In genomic region chr18:24118750-24119577, GRCh38 we compare ENCODE assay signal across 9 cellular contexts. TPM values are rescaled to one million over a fixed set of nuclear protein-coding genes. Genes with fewer than 3 reads are reported as not detected.
A peak's percentile ranks its signal among the peaks of the same experiment; 100 is the strongest.
DNase-seq lines count a peak whose midpoint lies in the region; ATAC-seq, FAIRE-seq and TF ChIP-seq lines count a peak whose summit lies in the region.
"Had no signal": no experiment of that assay in that cellular context is flagged by ENCODE, and none has a peak within 500 bp of the region (broad histone marks: within the 10 kb centered on the region; RNA-seq: fewer than 3 reads in every experiment).

No MANE protein-coding gene starts in this region.

- DNase-seq in Caco-2 = peak; percentile 48 to 52
- DNase-seq in LoVo (ENCODE audit: low spot score) = peak; percentile 76
- no peak for DNase-seq in RWPE2 (ENCODE audit: low spot score)
- DNase-seq in foreskin fibroblast = peak; percentile 45 to 84
- peak in 5 of 6 donors; percentile 47 to 85 (median 79) for DNase-seq in pancreas
- peak; percentile 80 for DNase-seq in transverse colon

- TF ChIP-seq CTCF in Caco-2 (IDR thresholded peaks at IDR 0.05; ENCODE audit: insufficient read depth in 1 of 2, low read depth in 1 of 2, low read length in 1 of 2, severe bottlenecking in 1 of 2, unreplicated experiment in 1 of 2) = peak; percentile 40 to 57
- TF ChIP-seq CTCF in RWPE2 (IDR thresholded peaks at IDR 0.05; ENCODE audit: poor library complexity, severe bottlenecking) = peak; percentile 94
- peak; percentile 73 for TF ChIP-seq CTCF in foreskin fibroblast (IDR thresholded peaks at IDR 0.05; ENCODE audit: low read depth, low read length)
- TF ChIP-seq CTCF in pancreas (IDR thresholded peaks at IDR 0.05) = peak; percentile 89 to 93 (median 92)
- peak; percentile 88 to 97 (median 93) for TF ChIP-seq CTCF in transverse colon (IDR thresholded peaks at IDR 0.05)

- no peaks in the 10 kb centered on the region for H3K4me1 Mint-ChIP-seq in Caco-2 (ENCODE audit: low read depth, unreplicated experiment)
- peaks cover 10% of the 10 kb centered on the region for H3K4me1 Mint-ChIP-seq in activated T-helper 17 cell treated with anti-CD3 and anti-CD28 coated beads, Interleukin-2, amount 50 U/mL, for 72 hours

- no TSS peak for BruUV-seq in Caco-2 (replicated peaks; lab: Mats Ljungman, UMichigan)

- intact Hi-C loops in Caco-2 (cut with micrococcal nuclease; ENCODE audit: unreplicated experiment) (loop anchor here (5.0 to 10.0 kb wide), 4 partner anchors 64 to 194 kb away; no protein-coding TSS in a partner anchor), pancreas (cut with DNase I) (loop anchor here in 1 of 3 donors (10.0 kb wide), 1 partner anchor 164 kb away; no protein-coding TSS in a partner anchor), transverse colon (cut with DNase I; ENCODE audit: low total_unique reads) (no loop called here)

- WGBS in pancreas, 2 donors = 50 to 55% methylated on average over 8 of the region's 8 CpGs
- 58 to 60% methylated on average over 6 to 8 of the region's 8 CpGs for WGBS in transverse colon (ENCODE audit: low coverage in 1 of 2), 2 donors

- H3K27me3 ChIP-seq in Caco-2 (replicated peaks; ENCODE audit: control insufficient read depth, insufficient read depth, low read length) (no peaks in the 10 kb centered on the region), RWPE2 (ENCODE audit: insufficient read depth, poor library complexity, severe bottlenecking) (no peaks in the 10 kb centered on the region), pancreas (no peaks in the 10 kb centered on the region), transverse colon (no peaks in the 10 kb centered on the region)

- H3K9me3 Mint-ChIP-seq in Caco-2 (ENCODE audit: unreplicated experiment) = no peaks in the 10 kb centered on the region
- H3K9me3 Mint-ChIP-seq in activated T-helper 17 cell treated with anti-CD3 and anti-CD28 coated beads, Interleukin-2, amount 50 U/mL, for 72 hours = no peaks in the 10 kb centered on the region

- H3K4me3 ChIP-seq in Caco-2 (ENCODE audit: low read depth, low read length) (no peak overlapping the region), RWPE2 (ENCODE audit: severe bottlenecking) (no peak overlapping the region), foreskin fibroblast (ENCODE audit: low read depth in 1 of 2, low read length in 2 of 2) (no peak overlapping the region), pancreas (no peak overlapping the region), transverse colon (no peak overlapping the region)

- peak; percentile 87 for FAIRE-seq in pancreas (lab: Jason Lieb, UNC)

- H3K27me3 Mint-ChIP-seq in Caco-2 (ENCODE audit: insufficient read depth, unreplicated experiment) = no peaks in the 10 kb centered on the region
- no peaks in the 10 kb centered on the region for H3K27me3 Mint-ChIP-seq in activated T-helper 17 cell treated with anti-CD3 and anti-CD28 coated beads, Interleukin-2, amount 50 U/mL, for 72 hours
- H3K27me3 Mint-ChIP-seq: activated naive CD8-positive, alpha-beta T cell had no signal

- H3K27ac Mint-ChIP-seq in Caco-2 (ENCODE audit: unreplicated experiment) = no peak overlapping the region
- peak overlapping the region; percentile 78 for H3K27ac Mint-ChIP-seq in activated T-helper 17 cell treated with anti-CD3 and anti-CD28 coated beads, Interleukin-2, amount 50 U/mL, for 72 hours
- H3K27ac Mint-ChIP-seq: activated naive CD8-positive, alpha-beta T cell had no signal

- H3K9me3 ChIP-seq in Caco-2 (no peaks in the 10 kb centered on the region), RWPE2 (ENCODE audit: severe bottlenecking) (no peaks in the 10 kb centered on the region), pancreas (no peaks in the 10 kb centered on the region), transverse colon (no peaks in the 10 kb centered on the region)

- H3K4me1 ChIP-seq in Caco-2 (no peaks in the 10 kb centered on the region), RWPE2 (ENCODE audit: insufficient read depth, poor library complexity, severe bottlenecking) (no peaks in the 10 kb centered on the region), pancreas (peaks cover 9 to 14% (median 14%) of the 10 kb centered on the region in 3 donors), transverse colon (no peaks in the 10 kb centered on the region)

- ATAC-seq in GM21526 (IDR thresholded peaks at IDR 0.05; ENCODE audit: low FRiP score, unreplicated experiment) = peak; percentile 81
- peak; percentile 73 for ATAC-seq in RWPE2 (ENCODE audit: low read depth)
- ATAC-seq in activated T-helper 17 cell treated with anti-CD3 and anti-CD28 coated beads, Interleukin-2, amount 50 U/mL, for 72 hours (replicated peaks) = peak; percentile 80
- peak; percentile 83 to 97 (median 92) for ATAC-seq in pancreas

- POLR2A ChIA-PET in Caco-2 (lab: Charles Lee) = no interaction called here

- in situ Hi-C loops in transverse colon (cut with MboI; ENCODE audit: low pct_ligation_motif_present in 1 of 4, low pct_unique_long_range_greater_than_20kb in 1 of 4, low sequenced_read_pairs in 3 of 4) = loop anchor here in 3 of 4 donors (25.0 kb wide), 2 partner anchors 307 to 482 kb away; no protein-coding TSS in a partner anchor

- no peak for TF ChIP-seq EP300 in transverse colon (IDR thresholded peaks at IDR 0.05; ENCODE audit: low read depth)

- H3K4me3 Mint-ChIP-seq in Caco-2 (ENCODE audit: unreplicated experiment) = no peak overlapping the region
- no peak overlapping the region for H3K4me3 Mint-ChIP-seq in activated T-helper 17 cell treated with anti-CD3 and anti-CD28 coated beads, Interleukin-2, amount 50 U/mL, for 72 hours
- H3K4me3 Mint-ChIP-seq: activated naive CD8-positive, alpha-beta T cell had no signal

- CTCF ChIA-PET in Caco-2 (lab: Charles Lee) = no interaction called here

- no peaks in the 10 kb centered on the region for H3K36me3 Mint-ChIP-seq in Caco-2 (ENCODE audit: insufficient read depth, unreplicated experiment)
- peaks cover 100% of the 10 kb centered on the region for H3K36me3 Mint-ChIP-seq in activated T-helper 17 cell treated with anti-CD3 and anti-CD28 coated beads, Interleukin-2, amount 50 U/mL, for 72 hours (ENCODE audit: low read depth)

- H3K27ac ChIP-seq in RWPE2 (ENCODE audit: poor library complexity, severe bottlenecking) = no peak overlapping the region
- no peak overlapping the region for H3K27ac ChIP-seq in pancreas
- no peak overlapping the region for H3K27ac ChIP-seq in transverse colon

- no peaks in the 10 kb centered on the region for H3K36me3 ChIP-seq in Caco-2 (ENCODE audit: control insufficient read depth, insufficient read depth, low read length)
- peaks cover 4% of the 10 kb centered on the region; the same call in 1 of the 2 replicates for H3K36me3 ChIP-seq in RWPE2 (ENCODE audit: low read depth)
- no peaks in the 10 kb centered on the region for H3K36me3 ChIP-seq in pancreas
- peaks cover 0 to 3% (median 0%) of the 10 kb centered on the region in 4 donors for H3K36me3 ChIP-seq in transverse colon

- no peak for TF ChIP-seq POLR2A in transverse colon (IDR thresholded peaks at IDR 0.05)

RNA-seq across cellular contexts. Expression of gene CABYR, which starts 19.9 kb away (rescaled TPM):
- total RNA-seq in Caco-2 (2022) (3.3 and 4.4 TPM in 2 replicates), pancreas (under 1 TPM in 5 of 6 donors, not detected in 1; 0.20 to 0.78 (median 0.25) TPM), transverse colon (1 to 10 TPM in 2 of 4 donors, not detected in 2; 1.1 to 1.5 TPM)
- 1 to 10 TPM; 4.7 to 5.2 TPM for total RNA-seq in activated T-helper 17 cell treated with anti-CD3 and anti-CD28 coated beads, Interleukin-2, amount 50 U/mL, for 72 hours
- under 1 TPM; 0.23 to 0.33 TPM for polyA plus RNA-seq in pancreas
